In the genomic region with DNA sequence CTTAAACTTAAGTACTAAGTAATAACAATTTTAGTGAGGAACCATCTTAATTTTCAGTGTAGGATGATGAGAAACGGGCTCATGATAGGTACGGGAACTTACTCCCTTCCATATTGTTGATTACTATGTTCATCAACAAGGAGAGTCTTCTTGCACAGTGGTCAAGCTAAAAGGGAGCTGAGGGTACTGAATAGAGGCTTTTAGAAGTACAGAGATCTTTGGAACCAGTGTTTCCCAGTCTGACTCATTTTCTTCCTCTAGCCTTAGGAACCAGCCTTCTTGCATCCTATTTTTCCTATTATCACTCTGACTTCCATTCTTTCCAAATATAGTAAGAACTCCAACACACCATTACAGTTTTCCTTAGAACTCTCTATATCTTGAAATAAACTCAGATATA, we compare ENCODE assay signal across 7 cellular contexts. TPM values are rescaled to one million over a fixed set of nuclear protein-coding genes. Genes with fewer than 3 reads are reported as not detected.
"Had no signal": no experiment of that assay in that cellular context is flagged by ENCODE, and none has a peak within 500 bp of the region (broad histone marks: within the 10 kb centered on the region; RNA-seq: fewer than 3 reads in every experiment).

No MANE protein-coding gene starts in this region.

- H3K4me3 Mint-ChIP-seq: HFFc6, IgD-negative memory B cell had no signal

- H3K27ac Mint-ChIP-seq: HFFc6, IgD-negative memory B cell had no signal

- ATAC-seq: HCT116, HepG2 had no signal

- H3K9me3 Mint-ChIP-seq: HFFc6 had no signal

- H3K4me1 Mint-ChIP-seq: IgD-negative memory B cell had no signal

- DNase-seq: GOT3, H7, HFFc6, KBM-7 had no signal

RNA-seq across cellular contexts. Expression of gene SEMA3D, which starts 17.6 kb away (rescaled TPM):
- polyA plus RNA-seq: HepG2, IgD-negative memory B cell had no signal
